16 cellular contexts compared by ENCODE assay signal in the genomic region with DNA sequence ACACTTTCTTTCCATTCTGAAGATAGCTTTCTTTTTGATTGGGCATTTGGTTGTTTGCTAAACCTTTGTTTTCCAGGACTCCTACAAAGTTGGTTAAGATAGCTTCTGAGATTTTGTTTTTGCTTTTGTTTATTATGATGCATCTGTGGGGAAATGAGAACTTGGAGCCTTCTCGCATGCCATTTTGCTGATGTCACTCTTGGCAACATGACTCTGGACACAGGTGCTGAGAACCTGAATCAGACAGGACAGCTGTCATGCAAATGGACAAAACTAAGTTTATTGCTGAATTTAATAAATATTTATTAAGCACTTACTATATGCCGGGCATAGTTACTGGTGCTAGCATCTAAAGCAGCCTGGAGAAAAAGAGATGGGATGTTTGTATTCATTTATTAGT.
DNase-seq lines count a peak whose midpoint lies in the region; TF ChIP-seq lines count a peak whose summit lies in the region.
"Had no signal": no experiment of that assay in that cellular context is flagged by ENCODE, and none has a peak within 500 bp of the region (broad histone marks: within the 10 kb centered on the region; RNA-seq: fewer than 3 reads in every experiment).

No MANE protein-coding gene starts in this region.

- DNase-seq in LoVo (ENCODE audit: low spot score) (peak; percentile 25), epithelial cell of esophagus (ENCODE audit: low read depth) (peak; percentile 32), myocyte (ENCODE audit: low read depth) (peak; percentile 69), brain microvascular endothelial cell (no peak), cortex of kidney (lab: John Stamatoyannopoulos, UW) (no peak)
- no peak for DNase-seq in stimulated activated CD4-positive, alpha-beta T cell treated with anti-CD3 and anti-CD28 coated beads, Interleukin-15, amount 100 ng/mL, for 24 hours
- DNase-seq: ACHN; BE2C; C1 segment of cervical spinal cord; CD4-positive, CD25-positive, alpha-beta regulatory T cell; CD8-positive, alpha-beta memory T cell; COR-L47; DMS 273 treated with DMSO at 0.1 percent for 48 hours; DMS79; GF-D8; H9 had no signal

- no peaks in the 10 kb centered on the region for H3K36me3 ChIP-seq in brain microvascular endothelial cell (replicated peaks)
- H3K36me3 ChIP-seq: BE2C had no signal

- in situ Hi-C loops in brain microvascular endothelial cell (cut with HindIII; ENCODE audit: low pct_ligation_motif_present, low sequenced_read_pairs): no loop called here

- H3K4me3 ChIP-seq in epithelial cell of esophagus (ENCODE audit: low read length) (no peak overlapping the region), brain microvascular endothelial cell (ENCODE audit: low read depth, low read length) (no peak overlapping the region)

- H3K27me3 ChIP-seq in brain microvascular endothelial cell (replicated peaks): no peaks in the 10 kb centered on the region
- H3K27me3 ChIP-seq: BE2C had no signal

- TF ChIP-seq CTCF in epithelial cell of esophagus (IDR thresholded peaks at IDR 0.05; ENCODE audit: insufficient read depth, low read depth, low read length, missing control alignments): no peak
- TF ChIP-seq CTCF in brain microvascular endothelial cell (IDR thresholded peaks at IDR 0.05; ENCODE audit: low read depth, low read length, missing control alignments): no peak

- no peak overlapping the region for H3K27ac ChIP-seq in brain microvascular endothelial cell

Comparison
In these comparisons a context has a peak if more than half of its experiments do, and no peak if none do; other contexts are left out.
1. DNase-seq: peak in LoVo (single experiment), epithelial cell of esophagus (single experiment) and myocyte (single experiment); none in brain microvascular endothelial cell (single experiment), stimulated activated CD4-positive, alpha-beta T cell treated with anti-CD3 and anti-CD28 coated beads, Interleukin-15, amount 100 ng/mL, for 24 hours (single experiment) and cortex of kidney (single experiment).